In the genomic region with DNA sequence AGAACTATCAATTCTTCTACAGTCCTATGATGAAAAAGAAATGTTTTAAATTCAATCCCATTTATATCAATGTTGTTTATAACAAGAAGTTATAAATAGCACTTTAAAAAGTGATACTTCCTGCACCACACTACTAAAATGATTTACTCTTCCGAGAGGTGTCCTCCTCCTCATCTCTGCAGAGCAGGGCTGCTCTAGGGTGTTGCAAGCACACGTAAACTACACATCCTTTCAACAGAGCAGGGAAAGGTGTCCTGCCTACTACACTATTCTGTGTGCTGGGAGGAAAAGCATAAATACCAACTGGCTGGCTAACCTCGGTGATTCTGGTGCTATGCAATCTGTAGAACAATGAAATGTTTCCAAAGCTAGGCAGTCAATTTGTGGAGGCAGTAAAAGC, we compare ENCODE assay signal across 29 cellular contexts.
"Had no signal": no experiment of that assay in that cellular context is flagged by ENCODE, and none has a peak within 500 bp of the region (broad histone marks: within the 10 kb centered on the region; RNA-seq: fewer than 3 reads in every experiment).

No MANE protein-coding gene starts in this region.

- H3K4me3 ChIP-seq: Peyer's patch, SJSA1 had no signal

- ATAC-seq: activated CD8-positive, alpha-beta T cell treated with anti-CD3 and anti-CD28 coated beads, Interleukin-2, amount 10 ng/mL, durations not matched to agents 7 days and 5 days; SK-N-SH treated with all-trans-retinoic acid at 6 μM for 48 hours; T-helper 17 cell; WTC11 had no signal

- H3K4me1 ChIP-seq: SJSA1 had no signal

- H3K36me3 Mint-ChIP-seq: brain, WTC11 had no signal

- H3K9me3 ChIP-seq: Peyer's patch, SJSA1 had no signal

- H3K27ac ChIP-seq: Peyer's patch, RWPE1, SJSA1 had no signal

- DNase-seq: activated CD4-positive, alpha-beta T cell treated with anti-CD3 and anti-CD28 coated beads for 48 hours; activated CD4-positive, alpha-beta T cell treated with anti-CD3 and anti-CD28 coated beads, Interleukin-2, amount 50 U/mL, for 4 hours; activated CD4-positive, CD25-positive, alpha-beta regulatory T cell treated with anti-CD3 and anti-CD28 coated beads, Interleukin-2, amount 50 U/mL, for 72 hours; activated CD8-positive, alpha-beta memory T cell treated with anti-CD3 and anti-CD28 coated beads, Interleukin-2, amount 50 U/mL, for 48 hours; activated CD8-positive, alpha-beta T cell treated with anti-CD3 and anti-CD28 coated beads, Interleukin-2, amount 10 ng/mL, durations not matched to agents 7 days and 5 days; activated effector memory CD4-positive, alpha-beta T cell treated with Interleukin-2 at 50 U/mL for 16 hours; activated naive CD4-positive, alpha-beta T cell; activated T-cell treated with anti-CD3 and anti-CD28 coated beads, Interleukin-2, amount 50 U/mL, for 1 hour; amygdala; KG1; MV-4-11; NCI-H1105; NCI-H1436; NCI-H1694 treated with DMSO at 0.1 percent for 48 hours; NCI-H2029 treated with DMSO at 0.1 percent for 48 hours; NCI-H446; NCI-H524; Peyer's patch; Right ventricle myocardium superior; T-helper 17 cell; T-helper 9 cell had no signal

- H3K4me3 Mint-ChIP-seq: activated CD8-positive, alpha-beta T cell treated with anti-CD3 and anti-CD28 coated beads, Interleukin-2, amount 10 ng/mL, durations not matched to agents 7 days and 5 days; activated naive CD4-positive, alpha-beta T cell treated with anti-CD3 and anti-CD28 coated beads, Interleukin-2, amount 50 U/mL, for 24 hours; activated T-helper 1 cell treated with anti-CD3 and anti-CD28 coated beads, Interleukin-12 subunit alpha, Interleukin-12 subunit beta, Interleukin-2, Interleukin-4 antibody, amounts not matched to agents 30 ng/mL and 10 ng/mL and 1 ng/mL, durations not matched to agents 14 hours and 24 hours and 36 hours; brain; IgD-negative memory B cell; T-helper 17 cell; WTC11 had no signal

- H3K9me3 Mint-ChIP-seq: activated naive CD4-positive, alpha-beta T cell treated with anti-CD3 and anti-CD28 coated beads, Interleukin-2, amount 50 U/mL, for 24 hours; activated T-helper 1 cell treated with anti-CD3 and anti-CD28 coated beads, Interleukin-12 subunit alpha, Interleukin-12 subunit beta, Interleukin-2, Interleukin-4 antibody, amounts not matched to agents 30 ng/mL and 10 ng/mL and 1 ng/mL, durations not matched to agents 14 hours and 24 hours and 36 hours; brain; IgD-negative memory B cell; WTC11 had no signal

- H3K27me3 Mint-ChIP-seq: activated naive CD4-positive, alpha-beta T cell treated with anti-CD3 and anti-CD28 coated beads, Interleukin-2, amount 50 U/mL, for 24 hours; brain; IgD-negative memory B cell; T-helper 17 cell had no signal

- H3K4me1 Mint-ChIP-seq: activated naive CD4-positive, alpha-beta T cell treated with anti-CD3 and anti-CD28 coated beads, Interleukin-2, amount 50 U/mL, for 24 hours; brain had no signal

- H3K27me3 ChIP-seq: Peyer's patch, SJSA1 had no signal

- H3K27ac Mint-ChIP-seq: activated CD8-positive, alpha-beta T cell treated with anti-CD3 and anti-CD28 coated beads, Interleukin-2, amount 10 ng/mL, durations not matched to agents 7 days and 5 days; activated naive CD4-positive, alpha-beta T cell treated with anti-CD3 and anti-CD28 coated beads, Interleukin-2, amount 50 U/mL, for 24 hours; activated T-helper 1 cell treated with anti-CD3 and anti-CD28 coated beads, Interleukin-12 subunit alpha, Interleukin-12 subunit beta, Interleukin-2, Interleukin-4 antibody, amounts not matched to agents 30 ng/mL and 10 ng/mL and 1 ng/mL, durations not matched to agents 14 hours and 24 hours and 36 hours; IgD-negative memory B cell; T-helper 17 cell; WTC11 had no signal
